ENCODE assay signal across 8 cellular contexts in the genomic region with DNA sequence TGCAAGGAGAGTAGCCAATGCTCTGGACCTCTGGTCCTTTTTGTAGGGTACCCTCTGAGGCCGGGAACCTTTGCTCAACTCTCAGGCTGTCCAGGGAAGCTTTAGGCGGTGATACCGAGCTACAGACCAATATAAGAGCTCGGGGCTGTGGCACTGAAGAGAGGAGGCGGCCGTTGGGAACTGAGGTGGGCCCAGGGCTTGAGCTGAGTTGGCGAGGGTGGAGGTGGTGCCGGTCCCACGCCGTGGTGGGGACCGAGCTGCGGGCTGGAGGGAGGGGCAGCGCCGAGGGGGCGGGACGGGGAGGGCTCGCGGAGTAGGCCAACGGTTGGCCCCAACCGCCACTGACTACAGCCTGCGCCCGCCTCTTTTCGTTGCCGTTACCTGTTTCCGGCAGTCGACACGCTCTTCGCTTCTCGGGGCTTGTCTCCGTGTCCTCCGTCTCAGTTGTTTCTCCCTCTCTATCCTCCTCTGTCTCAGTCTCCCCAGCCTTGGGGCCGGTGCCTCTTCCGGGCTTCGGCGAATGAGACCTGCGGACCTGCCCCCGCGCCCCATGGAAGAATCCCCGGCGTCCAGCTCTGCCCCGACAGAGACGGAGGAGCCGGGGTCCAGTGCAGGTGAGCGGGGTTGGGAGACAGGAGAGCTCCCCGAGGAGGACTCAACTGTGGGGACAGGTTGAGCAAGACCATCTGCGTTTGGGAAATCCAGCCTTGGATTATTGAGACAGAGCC. TPM values are rescaled to one million over a fixed set of nuclear protein-coding genes. Genes with fewer than 3 reads are reported as not detected.
DNase-seq lines count a peak whose midpoint lies in the region; TF ChIP-seq lines count a peak whose summit lies in the region.

A gene with protein sequence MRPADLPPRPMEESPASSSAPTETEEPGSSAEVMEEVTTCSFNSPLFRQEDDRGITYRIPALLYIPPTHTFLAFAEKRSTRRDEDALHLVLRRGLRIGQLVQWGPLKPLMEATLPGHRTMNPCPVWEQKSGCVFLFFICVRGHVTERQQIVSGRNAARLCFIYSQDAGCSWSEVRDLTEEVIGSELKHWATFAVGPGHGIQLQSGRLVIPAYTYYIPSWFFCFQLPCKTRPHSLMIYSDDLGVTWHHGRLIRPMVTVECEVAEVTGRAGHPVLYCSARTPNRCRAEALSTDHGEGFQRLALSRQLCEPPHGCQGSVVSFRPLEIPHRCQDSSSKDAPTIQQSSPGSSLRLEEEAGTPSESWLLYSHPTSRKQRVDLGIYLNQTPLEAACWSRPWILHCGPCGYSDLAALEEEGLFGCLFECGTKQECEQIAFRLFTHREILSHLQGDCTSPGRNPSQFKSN (plus strand): TSS at position 393 of the 728 bp plus-strand sequence. CDS start 128 bp downstream, at position 521.

- peaks cover 3% of the 10 kb centered on the region for H3K27me3 Mint-ChIP-seq in activated naive CD4-positive, alpha-beta T cell treated with anti-CD3 and anti-CD28 coated beads, Interleukin-2, amount 10 ng/mL, durations not matched to agents 7 days and 5 days
- H3K27me3 Mint-ChIP-seq in glutamatergic neuron (ENCODE audit: unreplicated experiment) (no peaks in the 10 kb centered on the region), osteocyte (ENCODE audit: unreplicated experiment) (no peaks in the 10 kb centered on the region)

- H3K4me3 ChIP-seq in HFF-Myc (replicated peaks; ENCODE audit: low read depth, low read length) = peak within 1 kb of the TSS; percentile 84
- peak within 1 kb of the TSS; percentile 90 to 94 for H3K4me3 ChIP-seq in SK-N-SH (ENCODE audit: low read depth in 2 of 2, low read length in 1 of 2)
- H3K4me3 ChIP-seq in thymus (ENCODE audit: low read length) = peak within 1 kb of the TSS; percentile 72

- H3K79me2 ChIP-seq in SK-N-SH (ENCODE audit: insufficient read depth) = peaks cover 12% of the 10 kb centered on the region; the same call in 1 of the 2 replicates

- no peak for TF ChIP-seq EP300 in SK-N-SH (IDR thresholded peaks at IDR 0.05; ENCODE audit: borderline replicate concordance in 1 of 2, low read depth in 1 of 2, low read length in 1 of 2)

- peaks cover 28% of the 10 kb centered on the region for H3K4me1 Mint-ChIP-seq in activated naive CD4-positive, alpha-beta T cell treated with anti-CD3 and anti-CD28 coated beads, Interleukin-2, amount 10 ng/mL, durations not matched to agents 7 days and 5 days
- H3K4me1 Mint-ChIP-seq in glutamatergic neuron (ENCODE audit: low read depth, unreplicated experiment) = peaks cover 3% of the 10 kb centered on the region
- H3K4me1 Mint-ChIP-seq in osteocyte (ENCODE audit: unreplicated experiment) = peaks cover 12% of the 10 kb centered on the region

- POLR2A ChIA-PET in SK-N-SH (lab: Yijun Ruan, JAX) = interaction anchor here (0.8 to 1.4 kb wide), 3 partner anchors 22 to 60 kb away, joined by 3 to 9 read pairs (median 7); partner anchors contain the start of genes SPCS2 and XRRA1

- no peaks in the 10 kb centered on the region for H3K9me3 ChIP-seq in SK-N-SH
- H3K9me3 ChIP-seq in thymus (ENCODE audit: control insufficient read depth) = no peaks in the 10 kb centered on the region

- H3K9me3 Mint-ChIP-seq in activated naive CD4-positive, alpha-beta T cell treated with anti-CD3 and anti-CD28 coated beads, Interleukin-2, amount 10 ng/mL, durations not matched to agents 7 days and 5 days = no peaks in the 10 kb centered on the region
- H3K9me3 Mint-ChIP-seq in glutamatergic neuron (ENCODE audit: unreplicated experiment) (peaks cover 2% of the 10 kb centered on the region), osteocyte (ENCODE audit: unreplicated experiment) (no peaks in the 10 kb centered on the region)

- peak within 1 kb of the TSS; percentile 94 for H2AFZ ChIP-seq in SK-N-SH (ENCODE audit: low read depth)

- H3K27me3 ChIP-seq in SK-N-SH (ENCODE audit: insufficient read depth) (no peaks in the 10 kb centered on the region), thymus (ENCODE audit: control insufficient read depth, insufficient read depth) (no peaks in the 10 kb centered on the region)

- H3K36me3 ChIP-seq in SK-N-SH (replicated peaks in 1 of 2; ENCODE audit: control insufficient read depth in 1 of 2, insufficient read depth in 2 of 2, low read length in 1 of 2) (no peaks in the 10 kb centered on the region), thymus (ENCODE audit: control insufficient read depth, insufficient read depth) (no peaks in the 10 kb centered on the region)

- no peaks in the 10 kb centered on the region for H3K9me2 ChIP-seq in SK-N-SH

- peak within 1 kb of the TSS; percentile 87 for H3K4me3 Mint-ChIP-seq in activated naive CD4-positive, alpha-beta T cell treated with anti-CD3 and anti-CD28 coated beads, Interleukin-2, amount 10 ng/mL, durations not matched to agents 7 days and 5 days
- peak within 1 kb of the TSS; percentile 96 for H3K4me3 Mint-ChIP-seq in glutamatergic neuron (ENCODE audit: unreplicated experiment)
- H3K4me3 Mint-ChIP-seq in osteocyte (ENCODE audit: unreplicated experiment) = peak within 1 kb of the TSS; percentile 95

- no peaks in the 10 kb centered on the region for H4K20me1 ChIP-seq in SK-N-SH (ENCODE audit: insufficient read depth)

- H3K4me1 ChIP-seq in SK-N-SH (ENCODE audit: control insufficient read depth in 1 of 2, insufficient read depth in 2 of 2, low read depth in 1 of 2, low read length in 1 of 2) (peaks cover 0 to 10% of the 10 kb centered on the region in 2 experiments; a peak in 2 of 4 replicates), thymus (ENCODE audit: control insufficient read depth, insufficient read depth, low read length) (peaks cover 16% of the 10 kb centered on the region)

- H3F3A ChIP-seq in SK-N-SH (replicated peaks; ENCODE audit: insufficient read depth) = peaks cover 14% of the 10 kb centered on the region

- H3K27ac ChIP-seq in SK-N-SH (ENCODE audit: low read depth in 2 of 2, low read length in 1 of 2) = peak within 1 kb of the TSS; percentile 57 to 75
- peak within 1 kb of the TSS; percentile 82 for H3K27ac ChIP-seq in thymus (ENCODE audit: low read depth)

- WGBS in SK-N-SH (ENCODE audit: low lambda C conversion rate) = 2% methylated on average over 39 of the region's 46 CpGs
- under 1% methylated on average over 46 of the region's 46 CpGs for WGBS in thymus

- peaks cover 4% of the 10 kb centered on the region for H3K36me3 Mint-ChIP-seq in activated naive CD4-positive, alpha-beta T cell treated with anti-CD3 and anti-CD28 coated beads, Interleukin-2, amount 10 ng/mL, durations not matched to agents 7 days and 5 days
- H3K36me3 Mint-ChIP-seq in glutamatergic neuron (ENCODE audit: unreplicated experiment) (no peaks in the 10 kb centered on the region), osteocyte (ENCODE audit: unreplicated experiment) (no peaks in the 10 kb centered on the region)

- H3K9ac ChIP-seq in SK-N-SH = peak within 1 kb of the TSS; percentile 88

- peak within 1 kb of the TSS; percentile 98 for H3K4me2 ChIP-seq in SK-N-SH

- H3K27ac Mint-ChIP-seq in activated naive CD4-positive, alpha-beta T cell treated with anti-CD3 and anti-CD28 coated beads, Interleukin-2, amount 10 ng/mL, durations not matched to agents 7 days and 5 days = peak within 1 kb of the TSS; percentile 79
- peak within 1 kb of the TSS; percentile 35 for H3K27ac Mint-ChIP-seq in glutamatergic neuron (ENCODE audit: unreplicated experiment)
- H3K27ac Mint-ChIP-seq in osteocyte (ENCODE audit: unreplicated experiment) = peak within 1 kb of the TSS; percentile 92

- no peak for TF ChIP-seq CTCF in HFF-Myc (IDR thresholded peaks at IDR 0.05; ENCODE audit: low read depth, low read length, missing control alignments)
- no peak for TF ChIP-seq CTCF in SK-N-SH (IDR thresholded peaks at IDR 0.05)
- no peak for TF ChIP-seq CTCF in glutamatergic neuron (IDR thresholded peaks at IDR 0.05; ENCODE audit: partially characterized antibody, unreplicated experiment)
- TF ChIP-seq CTCF in osteocyte (IDR thresholded peaks at IDR 0.05) = no peak

- CTCF ChIA-PET in SK-N-SH (lab: Yijun Ruan, JAX) = interaction anchor here (1.0 to 1.6 kb wide), 8 partner anchors 30 to 260 kb away, joined by 3 to 8 read pairs (median 5); no protein-coding TSS in a partner anchor
- CTCF ChIA-PET in activated naive CD4-positive, alpha-beta T cell treated with anti-CD3 and anti-CD28 coated beads, Interleukin-2, amount 10 ng/mL, durations not matched to agents 7 days and 5 days (lab: Charles Lee) = interaction anchor here (0.7 to 1.7 kb wide), 6 partner anchors 11 to 260 kb away, joined by 3 to 7 read pairs (median 3); no protein-coding TSS in a partner anchor

- TF ChIP-seq RAD21 in SK-N-SH (IDR thresholded peaks at IDR 0.05; ENCODE audit: low read length) = no peak

- DNase-seq in GM04504 (ENCODE audit: low read depth) (peak; percentile 43), HFF-Myc (ENCODE audit: extremely low read depth, low read depth) (peak; percentile 29), NAMALWA (ENCODE audit: low spot score) (peak; percentile 91), SK-N-SH (peak; percentile 89), glutamatergic neuron (peak; percentile 68), osteocyte (ENCODE audit: extremely low spot score, unreplicated experiment) (peak; percentile 89)
- DNase-seq in activated naive CD4-positive, alpha-beta T cell treated with anti-CD3 and anti-CD28 coated beads, Interleukin-2, amount 10 ng/mL, durations not matched to agents 7 days and 5 days = peak; percentile 92

TF ChIP-seq in SK-N-SH, 30 proteins besides CTCF, POLR2A, EP300 and RAD21 (continues in another document):
- TF ChIP-seq CHD2 (IDR thresholded peaks at IDR 0.05; ENCODE audit: low read length, partially characterized antibody) (peak; percentile 9), TCF12 (IDR thresholded peaks at IDR 0.05) (no peak), YY1 (IDR thresholded peaks at IDR 0.05; ENCODE audit: low read depth) (no peak), GABPA (IDR thresholded peaks at IDR 0.05; ENCODE audit: low read depth) (peak; percentile 55), SMC3 (IDR thresholded peaks at IDR 0.05; ENCODE audit: low read depth, low read length) (no peak), FOSL2 (IDR thresholded peaks at IDR 0.05; ENCODE audit: borderline replicate concordance, low read depth) (no peak), POLR2AphosphoS5 (IDR thresholded peaks at IDR 0.05; ENCODE audit: low read depth, low read length) (peak; percentile 86; the same call in 1 of the 2 replicates), NRF1 (IDR thresholded peaks at IDR 0.05; ENCODE audit: low read depth, low read length) (no peak)
- TF ChIP-seq, protein P1, sequence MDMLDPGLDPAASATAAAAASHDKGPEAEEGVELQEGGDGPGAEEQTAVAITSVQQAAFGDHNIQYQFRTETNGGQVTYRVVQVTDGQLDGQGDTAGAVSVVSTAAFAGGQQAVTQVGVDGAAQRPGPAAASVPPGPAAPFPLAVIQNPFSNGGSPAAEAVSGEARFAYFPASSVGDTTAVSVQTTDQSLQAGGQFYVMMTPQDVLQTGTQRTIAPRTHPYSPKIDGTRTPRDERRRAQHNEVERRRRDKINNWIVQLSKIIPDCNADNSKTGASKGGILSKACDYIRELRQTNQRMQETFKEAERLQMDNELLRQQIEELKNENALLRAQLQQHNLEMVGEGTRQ (IDR thresholded peaks at IDR 0.05; ENCODE audit: borderline replicate concordance, low read depth, low read length) = no peak

RNA-seq across cellular contexts. Expression of the gene that starts here (rescaled TPM):
- polyA plus RNA-seq in SK-N-SH (2012; rRNA removed) (5.7 and 8.6 TPM in 2 replicates), thymus (9.3 TPM)
- polyA plus RNA-seq in SK-N-SH (2012; cell fraction: cytosol; rRNA removed) = 2.8 and 4.6 TPM in 2 replicates
- polyA plus RNA-seq in SK-N-SH (2012; cell fraction: nucleus; rRNA removed) = 17.5 and 24.2 TPM in 2 replicates
- total RNA-seq in glutamatergic neuron (ENCODE audit: unreplicated experiment) (6.6 TPM), osteocyte (9.4 and 10.1 TPM in 2 replicates)

Comparison
In these comparisons a context has a peak if more than half of its experiments do, and no peak if none do; other contexts are left out.
1. Peak in every context shown above with its lines: DNase-seq, H3K4me3 ChIP-seq and H3K27ac ChIP-seq.
2. DNase-seq: peak in every context shown above with its lines; median percentile 92 in activated naive CD4-positive, alpha-beta T cell treated with anti-CD3 and anti-CD28 coated beads, Interleukin-2, amount 10 ng/mL, durations not matched to agents 7 days and 5 days; 91 in NAMALWA; 89 in SK-N-SH; 89 in osteocyte; 68 in glutamatergic neuron; 43 in GM04504; 29 in HFF-Myc.
3. H3K27ac Mint-ChIP-seq: peak in every context shown above with its lines; median percentile 92 in osteocyte; 79 in activated naive CD4-positive, alpha-beta T cell treated with anti-CD3 and anti-CD28 coated beads, Interleukin-2, amount 10 ng/mL, durations not matched to agents 7 days and 5 days; 35 in glutamatergic neuron.